ENCODE assay signal across 8 cellular contexts in the genomic region with DNA sequence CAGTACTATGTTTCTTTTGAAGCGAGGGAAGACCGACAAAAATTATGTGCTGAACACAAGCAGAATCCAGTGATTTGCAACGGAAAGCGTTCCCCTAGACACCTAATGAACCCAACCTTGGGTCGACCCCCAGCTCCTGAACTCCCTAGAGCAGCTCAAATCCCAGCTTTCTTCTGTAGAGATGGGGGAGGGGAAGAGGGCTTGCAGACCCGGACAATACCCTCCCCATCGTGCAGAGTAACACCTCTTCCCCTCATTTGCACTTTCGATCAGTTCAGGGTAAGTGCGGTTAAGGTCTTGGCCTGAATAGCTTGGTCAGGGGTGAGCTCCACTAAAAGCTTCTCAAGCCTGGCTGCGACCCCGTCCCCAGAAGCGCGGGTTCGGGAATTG. TPM values are rescaled to one million over a fixed set of nuclear protein-coding genes. Genes with fewer than 3 reads are reported as not detected.
DNase-seq lines count a peak whose midpoint lies in the region; ATAC-seq and TF ChIP-seq lines count a peak whose summit lies in the region.

No MANE protein-coding gene starts in this region.

- no peaks in the 10 kb centered on the region for H3K9me3 Mint-ChIP-seq in WTC11

- CTCF ChIA-PET in WTC11 (lab: Charles Lee), result interaction anchor here (0.6 to 1.8 kb wide), 7 partner anchors 14 to 612 kb away, joined by 3 to 7 read pairs (median 5); partner anchors contain the start of genes CYB5R4 and RIPPLY2

- peaks cover 4% of the 10 kb centered on the region for H3K36me3 ChIP-seq in left ventricle myocardium inferior

- no peak overlapping the region for H3K27ac Mint-ChIP-seq in WTC11

- H3K4me3 ChIP-seq in left ventricle myocardium inferior, result peak overlapping the region; percentile 95
- H3K4me3 ChIP-seq in skeletal muscle cell (ENCODE audit: low read depth, low read length), result peak overlapping the region; percentile 94

- peak overlapping the region; percentile 95 for H3K27ac ChIP-seq in left ventricle myocardium inferior (replicated peaks)

- TF ChIP-seq CTCF in WTC11 (IDR thresholded peaks at IDR 0.05) (no peak), left ventricle myocardium inferior (IDR thresholded peaks at IDR 0.05; ENCODE audit: borderline replicate concordance) (no peak)

- H3K27me3 ChIP-seq in left ventricle myocardium inferior (ENCODE audit: low read depth), result peaks cover 4% of the 10 kb centered on the region

- peaks cover 4% of the 10 kb centered on the region; the same call in 1 of the 2 replicates for H3K4me1 Mint-ChIP-seq in WTC11

- H3K4me1 ChIP-seq in left ventricle myocardium inferior, result peaks cover 27% of the 10 kb centered on the region

- POLR2A ChIA-PET in WTC11 (lab: Charles Lee), result no interaction called here

- intact Hi-C loops in left ventricle myocardium inferior (cut with micrococcal nuclease), result loop anchor here (10.0 kb wide), 1 partner anchor 612 kb away; no protein-coding TSS in a partner anchor

- no peaks in the 10 kb centered on the region for H3K36me3 Mint-ChIP-seq in WTC11

- H3K9me3 ChIP-seq in left ventricle myocardium inferior (replicated peaks), result no peaks in the 10 kb centered on the region

- DNase-seq in WTC11 (ENCODE audit: low spot score) (no peak), left ventricle myocardium inferior (no peak), skeletal muscle cell (ENCODE audit: low read depth) (no peak)
- no peak for DNase-seq in effector CD8-positive, alpha-beta T cell (lab: John Stamatoyannopoulos, UW)
- DNase-seq in stimulated activated naive CD4-positive, alpha-beta T cell treated with Interleukin-2 at 50 U/mL for 16 hours (lab: John Stamatoyannopoulos, UW), result no peak
- DNase-seq in stimulated activated CD4-positive, alpha-beta T cell treated with anti-CD3 and anti-CD28 coated beads, Interleukin-4, amount 100 ng/mL, for 4 hours, result no peak

- ATAC-seq in GM18867 (IDR thresholded peaks at IDR 0.05; ENCODE audit: unreplicated experiment) (peak; percentile 8), HG02798 (IDR thresholded peaks at IDR 0.05; ENCODE audit: poor library complexity, unreplicated experiment) (peak; percentile 6), WTC11 (peak; percentile 42)

- peaks cover 13% of the 10 kb centered on the region for H3K27me3 Mint-ChIP-seq in WTC11 (ENCODE audit: low read depth)

- peak overlapping the region; percentile 94 for H3K4me3 Mint-ChIP-seq in WTC11

TF ChIP-seq in WTC11, 78 proteins besides CTCF, POLR2A, EP300 and RAD21 (continues in another document):
- no peak for TF ChIP-seq MYBL2 (CRISPR knock-in tag; IDR thresholded peaks at IDR 0.05)
- no peak for TF ChIP-seq ZNF317 (CRISPR knock-in tag; IDR thresholded peaks at IDR 0.05; ENCODE audit: borderline replicate concordance, low read depth)
- TF ChIP-seq IRF1 (CRISPR knock-in tag; IDR thresholded peaks at IDR 0.05), result no peak
- TF ChIP-seq ZBTB21 (CRISPR knock-in tag; IDR thresholded peaks at IDR 0.05; ENCODE audit: borderline replicate concordance), result no peak
- no peak for TF ChIP-seq MAX (CRISPR knock-in tag; IDR thresholded peaks at IDR 0.05)
- no peak for TF ChIP-seq AR (CRISPR knock-in tag; IDR thresholded peaks at IDR 0.05)
- no peak for TF ChIP-seq ZNF219 (CRISPR knock-in tag; IDR thresholded peaks at IDR 0.05; ENCODE audit: borderline replicate concordance)
- TF ChIP-seq NR1H2 (CRISPR knock-in tag; IDR thresholded peaks at IDR 0.05), result no peak
- TF ChIP-seq SOX15 (CRISPR knock-in tag; IDR thresholded peaks at IDR 0.05), result no peak
- no peak for TF ChIP-seq NR3C1 (CRISPR knock-in tag; conservative IDR thresholded peaks at IDR 0.05; ENCODE audit: low read depth)
- TF ChIP-seq, protein P1, sequence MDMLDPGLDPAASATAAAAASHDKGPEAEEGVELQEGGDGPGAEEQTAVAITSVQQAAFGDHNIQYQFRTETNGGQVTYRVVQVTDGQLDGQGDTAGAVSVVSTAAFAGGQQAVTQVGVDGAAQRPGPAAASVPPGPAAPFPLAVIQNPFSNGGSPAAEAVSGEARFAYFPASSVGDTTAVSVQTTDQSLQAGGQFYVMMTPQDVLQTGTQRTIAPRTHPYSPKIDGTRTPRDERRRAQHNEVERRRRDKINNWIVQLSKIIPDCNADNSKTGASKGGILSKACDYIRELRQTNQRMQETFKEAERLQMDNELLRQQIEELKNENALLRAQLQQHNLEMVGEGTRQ (CRISPR knock-in tag; IDR thresholded peaks at IDR 0.05), result no peak
- TF ChIP-seq TP53 (CRISPR knock-in tag; IDR thresholded peaks at IDR 0.05), result no peak
- no peak for TF ChIP-seq EMX1 (CRISPR knock-in tag; IDR thresholded peaks at IDR 0.05)
- TF ChIP-seq, protein P2, sequence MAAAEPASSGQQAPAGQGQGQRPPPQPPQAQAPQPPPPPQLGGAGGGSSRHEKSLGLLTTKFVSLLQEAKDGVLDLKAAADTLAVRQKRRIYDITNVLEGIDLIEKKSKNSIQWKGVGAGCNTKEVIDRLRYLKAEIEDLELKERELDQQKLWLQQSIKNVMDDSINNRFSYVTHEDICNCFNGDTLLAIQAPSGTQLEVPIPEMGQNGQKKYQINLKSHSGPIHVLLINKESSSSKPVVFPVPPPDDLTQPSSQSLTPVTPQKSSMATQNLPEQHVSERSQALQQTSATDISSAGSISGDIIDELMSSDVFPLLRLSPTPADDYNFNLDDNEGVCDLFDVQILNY (CRISPR knock-in tag; IDR thresholded peaks at IDR 0.05), result no peak
- TF ChIP-seq RORB (CRISPR knock-in tag; IDR thresholded peaks at IDR 0.05), result no peak
- TF ChIP-seq, protein P3, sequence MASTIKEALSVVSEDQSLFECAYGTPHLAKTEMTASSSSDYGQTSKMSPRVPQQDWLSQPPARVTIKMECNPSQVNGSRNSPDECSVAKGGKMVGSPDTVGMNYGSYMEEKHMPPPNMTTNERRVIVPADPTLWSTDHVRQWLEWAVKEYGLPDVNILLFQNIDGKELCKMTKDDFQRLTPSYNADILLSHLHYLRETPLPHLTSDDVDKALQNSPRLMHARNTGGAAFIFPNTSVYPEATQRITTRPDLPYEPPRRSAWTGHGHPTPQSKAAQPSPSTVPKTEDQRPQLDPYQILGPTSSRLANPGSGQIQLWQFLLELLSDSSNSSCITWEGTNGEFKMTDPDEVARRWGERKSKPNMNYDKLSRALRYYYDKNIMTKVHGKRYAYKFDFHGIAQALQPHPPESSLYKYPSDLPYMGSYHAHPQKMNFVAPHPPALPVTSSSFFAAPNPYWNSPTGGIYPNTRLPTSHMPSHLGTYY (CRISPR knock-in tag; IDR thresholded peaks at IDR 0.05), result no peak

RNA-seq across cellular contexts. Expression of gene CEP162, which starts 0.4 kb away (rescaled TPM):
- total RNA-seq in WTC11 (2021), result 7.6 to 8.3 TPM (median 7.9 TPM) in 3 replicates
- 4.0 TPM for total RNA-seq in left ventricle myocardium inferior
